ENCODE assay signal across 25 cellular contexts in genomic region chr7:45579386-45579785, GRCh38. TPM values are rescaled to one million over a fixed set of nuclear protein-coding genes. Genes with fewer than 3 reads are reported as not detected.
A peak's percentile ranks its signal among the peaks of the same experiment; 100 is the strongest.
DNase-seq lines count a peak whose midpoint lies in the region; ATAC-seq and TF ChIP-seq lines count a peak whose summit lies in the region.
"Had no signal": no experiment of that assay in that cellular context is flagged by ENCODE, and none has a peak within 500 bp of the region (broad histone marks: within the 10 kb centered on the region; RNA-seq: fewer than 3 reads in every experiment).

No MANE protein-coding gene starts in this region.

- H4K20me1 ChIP-seq in IMR-90 (ENCODE audit: insufficient read depth, low read length) = no peaks in the 10 kb centered on the region
- H4K20me1 ChIP-seq: BLaER1 treated with 17β-estradiol and CSF1 and Interleukin-3, amounts not matched to agents 10 nM and 100 nM had no signal

- H2AK9ac ChIP-seq in IMR-90 (replicated peaks; ENCODE audit: low read depth, low read length, poor library complexity) = peak overlapping the region; percentile 28

- dilution Hi-C loops in IMR-90 (cut with HindIII; ENCODE audit: low sequenced_read_pairs, unreplicated experiment) = no loop called here

- no peak overlapping the region for H3K56ac ChIP-seq in IMR-90 (ENCODE audit: extremely low read depth, insufficient read depth, low read length)

- H3K18ac ChIP-seq in IMR-90 (ENCODE audit: low read depth, low read length) = no peak overlapping the region

- H2AK5ac ChIP-seq in IMR-90 (ENCODE audit: low read depth, low read length) = no peak overlapping the region

- H3K27me3 ChIP-seq in IMR-90 (ENCODE audit: control insufficient read depth, insufficient read depth, low read length) (peaks cover 51% of the 10 kb centered on the region), NT2/D1 (ENCODE audit: insufficient read depth, insufficient read length) (peaks cover 28% of the 10 kb centered on the region)

- no peaks in the 10 kb centered on the region for H3K36me3 ChIP-seq in IMR-90 (ENCODE audit: control insufficient read depth, insufficient read depth, low read length)
- H3K36me3 ChIP-seq in NT2/D1 (ENCODE audit: insufficient read depth, insufficient read length, low read length) = no peaks in the 10 kb centered on the region
- H3K36me3 ChIP-seq: BLaER1 treated with 17β-estradiol and CSF1 and Interleukin-3, amounts not matched to agents 10 nM and 100 nM had no signal

- POLR2A ChIA-PET in IMR-90 (lab: Charles Lee; ENCODE audit: unreplicated experiment) = no interaction called here

- H3K4me2 ChIP-seq in IMR-90 (ENCODE audit: low read depth, low read length) = no peak overlapping the region
- H3K4me2 ChIP-seq: BLaER1 treated with 17β-estradiol and CSF1 and Interleukin-3, amounts not matched to agents 10 nM and 100 nM had no signal

- peak overlapping the region; percentile 43 for H2AFZ ChIP-seq in IMR-90 (replicated peaks; ENCODE audit: low read length, poor library complexity)

- no peak overlapping the region for H3K14ac ChIP-seq in IMR-90 (replicated peaks; ENCODE audit: low read depth, low read length)

- no peak overlapping the region for H2BK15ac ChIP-seq in IMR-90 (ENCODE audit: low read depth, low read length)

- H4K91ac ChIP-seq in IMR-90 (ENCODE audit: insufficient read depth, low read depth, low read length) = no peak overlapping the region

- TF ChIP-seq POLR2A in IMR-90 (IDR thresholded peaks at IDR 0.05; ENCODE audit: low read depth, low read length) = no peak

- no peak for TF ChIP-seq RAD21 in IMR-90 (IDR thresholded peaks at IDR 0.05; ENCODE audit: low read length)

- H3K4me3 ChIP-seq in IMR-90 (ENCODE audit: insufficient read depth, low read depth, low read length) (no peak overlapping the region), NT2/D1 (ENCODE audit: insufficient read length, low read depth) (no peak overlapping the region)
- H3K4me3 ChIP-seq: BLaER1 treated with 17β-estradiol and CSF1 and Interleukin-3, amounts not matched to agents 10 nM and 100 nM; psoas muscle; SK-N-MC had no signal

- no TSS peak for BruUV-seq in IMR-90 (replicated peaks; lab: Mats Ljungman, UMichigan)

- no peak overlapping the region for H3K27ac ChIP-seq in IMR-90 (ENCODE audit: insufficient read depth, low read length)
- H3K27ac ChIP-seq: BLaER1 treated with 17β-estradiol and CSF1 and Interleukin-3, amounts not matched to agents 10 nM and 100 nM; psoas muscle; SK-N-MC had no signal

- H2BK20ac ChIP-seq in IMR-90 (ENCODE audit: low read depth, low read length) = no peak overlapping the region

- no peak overlapping the region for H2BK120ac ChIP-seq in IMR-90 (ENCODE audit: low read depth, low read length)

- H4K5ac ChIP-seq in IMR-90 (ENCODE audit: low read depth, low read length) = no peak overlapping the region

- DNase-seq in IMR-90 (no peak), NT2/D1 (ENCODE audit: low read depth, low spot score) (no peak), globus pallidus (ENCODE audit: low spot score) (peak; percentile 40), retina (peak; percentile 73)
- DNase-seq: activated CD4-positive, alpha-beta memory T cell treated with anti-CD3 and anti-CD28 coated beads for 36 hours; activated CD4-positive, CD25-positive, alpha-beta regulatory T cell treated with anti-CD3 and anti-CD28 coated beads, Interleukin-2, amount 50 U/mL, for 72 hours; activated naive CD4-positive, alpha-beta T cell; activated T-cell treated with anti-CD3 and anti-CD28 coated beads, Interleukin-2, amount 50 U/mL, for 72 hours; central memory CD4-positive, alpha-beta T cell; DMS53; naive thymus-derived CD4-positive, alpha-beta T cell; NCI-H1048; NCI-H2227 treated with DMSO at 0.1 percent for 48 hours; NCI-H774; occipital lobe; psoas muscle; T-helper 2 cell; trophoblast cell had no signal

- CTCF ChIA-PET in IMR-90 (lab: Yijun Ruan, JAX) = no interaction called here

- no peak overlapping the region for H4K8ac ChIP-seq in IMR-90 (ENCODE audit: low read depth in 2 of 2, low read length in 2 of 2)

- no peak overlapping the region for H2BK5ac ChIP-seq in IMR-90 (ENCODE audit: low read depth, low read length, poor library complexity, severe bottlenecking)

- ATAC-seq in IMR-90 (ENCODE audit: low read depth) (no peak), GM21723 (IDR thresholded peaks at IDR 0.05; ENCODE audit: unreplicated experiment) (no peak), HG02571 (IDR thresholded peaks at IDR 0.05; ENCODE audit: unreplicated experiment) (no peak), HG03439 (IDR thresholded peaks at IDR 0.05; ENCODE audit: unreplicated experiment) (no peak)
- ATAC-seq: activated T-cell treated with anti-CD3 and anti-CD28 coated beads, Interleukin-2, amount 50 U/mL, for 72 hours; naive thymus-derived CD4-positive, alpha-beta T cell; psoas muscle; stimulated activated memory B cell treated with anti-CD40 and anti-IgM and Interleukin-4, amounts not matched to agents 10 μg/mL and 1 μg/mL and 100 μg/mL, for 72 hours had no signal

- in situ Hi-C loops in IMR-90 (cut with MboI; ENCODE audit: low sequenced_read_pairs) = no loop called here

- H3K9me1 ChIP-seq in IMR-90 (ENCODE audit: insufficient read depth, low read length) = no peaks in the 10 kb centered on the region

- H3K9me3 ChIP-seq in IMR-90 (ENCODE audit: control insufficient read depth, insufficient read depth, low read length) = no peaks in the 10 kb centered on the region
- H3K9me3 ChIP-seq in NT2/D1 (ENCODE audit: insufficient read depth, low read length) = no peaks in the 10 kb centered on the region
- H3K9me3 ChIP-seq: psoas muscle had no signal

- H3K9ac ChIP-seq in IMR-90 (ENCODE audit: low read depth, low read length) (no peak overlapping the region), NT2/D1 (ENCODE audit: insufficient read length, low read depth) (peak overlapping the region; percentile 66)
- H3K9ac ChIP-seq: BLaER1 treated with 17β-estradiol and CSF1 and Interleukin-3, amounts not matched to agents 10 nM and 100 nM had no signal

- 20% methylated on average over 1 of the region's 8 CpGs; no CpG with 5 or more reads in 1 of the 2 experiments for WGBS in IMR-90 (ENCODE audit: extremely low coverage in 2 of 2, insufficient read length in 1 of 2), 2 experiments

- H3K23ac ChIP-seq in IMR-90 (ENCODE audit: low read depth, low read length) = no peak overlapping the region

- intact Hi-C loops in IMR-90 (cut with micrococcal nuclease) = no loop called here

- no peak overlapping the region for H3K4ac ChIP-seq in IMR-90 (ENCODE audit: low read depth, low read length)

- no peaks in the 10 kb centered on the region for H3K79me1 ChIP-seq in IMR-90 (ENCODE audit: low read depth in 1 of 2, low read length in 2 of 2)

- H3K4me1 ChIP-seq in IMR-90 (ENCODE audit: control insufficient read depth, insufficient read depth, low read length) (no peaks in the 10 kb centered on the region; the same call in 1 of the 2 replicates), NT2/D1 (ENCODE audit: insufficient read depth, insufficient read length) (peaks cover 48% of the 10 kb centered on the region)

- TF ChIP-seq CTCF in IMR-90 (conservative IDR thresholded peaks at IDR 0.05; ENCODE audit: low read depth, low read length) = no peak

TF ChIP-seq in IMR-90, 13 proteins besides CTCF, POLR2A, EP300 and RAD21:
- TF ChIP-seq FOS (IDR thresholded peaks at IDR 0.05; ENCODE audit: low read depth, low read length) (no peak), MAZ (IDR thresholded peaks at IDR 0.05; ENCODE audit: borderline replicate concordance, low read depth, low read length) (no peak), MAFK (IDR thresholded peaks at IDR 0.05; ENCODE audit: low read depth, low read length) (no peak), RCOR1 (IDR thresholded peaks at IDR 0.05; ENCODE audit: insufficient replicate concordance, low read length) (no peak)

RNA-seq across cellular contexts. Expression of gene ADCY1, which starts 5.2 kb away (rescaled TPM):
- total RNA-seq in IMR-90 (2012; rRNA removed) = 0.18 and 0.28 TPM in 2 replicates
- 0.24 and 0.30 TPM in 2 replicates for polyA plus RNA-seq in IMR-90 (2012; rRNA removed)
- polyA plus RNA-seq in IMR-90 (2012; cell fraction: cytosol; rRNA removed) = 0.19 and 0.30 TPM in 2 replicates
- 0.05 and 0.11 TPM in 2 replicates for polyA plus RNA-seq in IMR-90 (2012; cell fraction: nucleus; rRNA removed; ENCODE audit: low replicate concordance)
- total RNA-seq: HT-29 had no signal

Comparison
In these comparisons a context has a peak if more than half of its experiments do, and no peak if none do; other contexts are left out.
1. DNase-seq: peak in globus pallidus (single experiment) and retina (single experiment); none in IMR-90 (single experiment) and NT2/D1 (single experiment).